ENCODE assay signal across 8 cellular contexts in the genomic region with DNA sequence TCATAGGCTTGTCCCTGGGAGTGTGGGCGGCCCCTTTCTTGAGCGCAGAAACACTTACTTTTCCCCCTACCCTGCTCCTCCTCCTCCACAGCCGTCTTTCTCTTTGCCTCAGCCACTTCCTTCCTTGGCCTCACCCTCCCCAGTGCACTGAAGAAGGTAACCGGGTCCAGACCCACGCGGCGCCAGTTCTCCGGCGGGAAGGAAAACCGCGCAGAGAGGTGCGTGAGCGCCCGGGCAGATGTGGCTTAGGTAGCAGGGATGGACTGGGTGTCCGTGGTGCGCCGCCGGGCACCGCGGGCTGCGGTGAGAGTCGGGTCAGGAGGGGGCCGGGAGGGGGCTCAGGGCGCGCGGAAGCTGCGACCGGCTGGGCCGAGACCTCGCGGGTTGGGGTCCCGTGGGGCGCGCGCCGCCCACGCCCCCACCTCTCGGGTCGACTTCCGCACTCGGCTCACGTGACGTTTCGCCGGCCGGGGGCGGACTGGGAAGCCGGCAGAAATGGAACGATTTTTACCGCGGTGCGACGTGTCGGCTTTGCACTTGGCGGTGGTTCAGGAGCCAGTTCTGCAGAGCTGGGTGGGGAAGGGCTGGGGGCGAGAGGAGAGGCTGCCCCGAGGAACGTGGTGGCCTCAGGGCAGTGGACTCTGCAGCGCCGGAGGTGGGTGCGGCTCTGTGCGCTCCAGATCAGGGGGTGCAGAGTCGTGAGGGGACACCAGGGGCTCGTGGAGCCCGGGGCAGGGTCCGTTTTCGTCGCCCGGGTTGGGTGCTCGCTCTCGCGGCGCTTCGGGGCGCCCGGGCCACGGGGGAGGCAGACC. TPM values are rescaled to one million over a fixed set of nuclear protein-coding genes. Genes with fewer than 3 reads are reported as not detected.
DNase-seq lines count a peak whose midpoint lies in the region; ATAC-seq and TF ChIP-seq lines count a peak whose summit lies in the region.

ABRACL (plus strand) TSS at position 88 of the 812 bp plus-strand sequence. CDS start 5,416 bp downstream, outside the sequence.

- CTCF ChIA-PET in AG04450 (lab: Charles Lee), result interaction anchor here (0.8 to 1.1 kb wide), 2 partner anchors 125 to 336 kb away, joined by 3 read pairs; no protein-coding TSS in a partner anchor

- WGBS in lower leg skin, 2 donors, result 0 to 1% methylated on average over 22 to 46 of the region's 77 CpGs

- TF ChIP-seq CTCF in AG04450 (IDR thresholded peaks at IDR 0.05; ENCODE audit: low read depth, low read length) (no peak), dorsolateral prefrontal cortex (IDR thresholded peaks at IDR 0.05 in 54 of 56, conservative IDR thresholded peaks at IDR 0.05 in 2 of 56; ENCODE audit: low read depth in 1 of 56, partially characterized antibody in 56 of 56) (peak in 1 of 56 donors; percentile 14), lower leg skin (IDR thresholded peaks at IDR 0.05) (no peak)

- H3K27ac ChIP-seq in AG04450 (ENCODE audit: low read depth, low read length) (peak within 1 kb of the TSS; percentile 77), dorsolateral prefrontal cortex (peak within 1 kb of the TSS in 51 of 59 donors; percentile 7 to 85 (median 67))

- peak; percentile 26 for DNase-seq in AG04450 (ENCODE audit: low read depth, low spot score)
- peak; percentile 59 for DNase-seq in NCI-H510A treated with DMSO at 0.1 percent for 48 hours (lab: John Stamatoyannopoulos, UW)
- DNase-seq in activated CD4-positive, alpha-beta T cell treated with anti-CD3 and anti-CD28 coated beads, Interleukin-2, amount 50 U/mL, for 24 hours (ENCODE audit: low read depth in 1 of 2, low spot score in 1 of 2), result peak; percentile 73 to 81
- peak in 9 of 10 donors; percentile 5 to 67 (median 57) for DNase-seq in dorsolateral prefrontal cortex
- peak; percentile 49 to 89 for DNase-seq in lower leg skin (ENCODE audit: low spot score in 2 of 2)
- DNase-seq in stimulated activated CD4-positive, alpha-beta T cell treated with anti-CD3 and anti-CD28 coated beads, Interleukin-4, amount 100 ng/mL, for 48 hours (ENCODE audit: low read depth in 2 of 2), result peak; percentile 78 to 84

- TF ChIP-seq POLR2A in lower leg skin (IDR thresholded peaks at IDR 0.05), result no peak

- H3K9me3 ChIP-seq in AG04450 (ENCODE audit: control insufficient read depth, insufficient read depth, low read length), result no peaks in the 10 kb centered on the region; the same call in 1 of the 2 replicates

- ATAC-seq in GM18873 (IDR thresholded peaks at IDR 0.05; ENCODE audit: low FRiP score, unreplicated experiment) (peak; percentile 58), HG03139 (IDR thresholded peaks at IDR 0.05; ENCODE audit: unreplicated experiment) (peak; percentile 63)

- POLR2A ChIA-PET in AG04450 (lab: Yijun Ruan, JAX), result interaction anchor here (0.6 to 1.0 kb wide), 3 partner anchors 42 to 116 kb away, joined by 3 read pairs; no protein-coding TSS in a partner anchor

- intact Hi-C loops in dorsolateral prefrontal cortex (cut with DNase I), result loop anchor here (5.0 kb wide), 2 partner anchors 42 to 108 kb away; partner anchors contain the start of genes HECA (in 1 of the 2) and REPS1 (in 1 of the 2)
- intact Hi-C loops in lower leg skin (cut with DNase I; ENCODE audit: low total_unique reads), result no loop called here

- peak within 1 kb of the TSS; percentile 93 for H3K4me3 ChIP-seq in AG04450 (ENCODE audit: low read depth, low read length)
- peak within 1 kb of the TSS; percentile 68 to 96 (median 83) for H3K4me3 ChIP-seq in dorsolateral prefrontal cortex
- H3K4me3 ChIP-seq in lower leg skin (ENCODE audit: low read depth, poor library complexity, severe bottlenecking), result peak within 1 kb of the TSS; percentile 94

- H3K27me3 ChIP-seq in AG04450 (ENCODE audit: control insufficient read depth, insufficient read depth, low read length) (no peaks in the 10 kb centered on the region), dorsolateral prefrontal cortex (no peaks in the 10 kb centered on the region)

RNA-seq across cellular contexts. Expression of gene ABRACL, which starts in this region (rescaled TPM):
- 40.4 and 56.4 TPM in 2 replicates for polyA plus RNA-seq in AG04450 (2011; rRNA removed)
- 11.3 and 11.6 TPM in 2 replicates for polyA minus RNA-seq in AG04450 (2011; rRNA and poly(A)+ RNA removed)
- total RNA-seq in dorsolateral prefrontal cortex (10 to 100 TPM in 101 of 120 experiments, 1 to 10 TPM in 19; 2.9 to 23.0 (median 14.4) TPM), lower leg skin (10 to 100 TPM in 3 of 4 donors, 1 to 10 TPM in 1; 8.8 to 23.0 (median 12.2) TPM)

Comparison
In these comparisons a context has a peak if more than half of its experiments do, and no peak if none do; other contexts are left out.
1. Peak in every context shown above with its lines: DNase-seq, ATAC-seq, H3K4me3 ChIP-seq and H3K27ac ChIP-seq.
2. DNase-seq: peak in every context shown above with its lines; median percentile 81 in stimulated activated CD4-positive, alpha-beta T cell treated with anti-CD3 and anti-CD28 coated beads, Interleukin-4, amount 100 ng/mL, for 48 hours; 77 in activated CD4-positive, alpha-beta T cell treated with anti-CD3 and anti-CD28 coated beads, Interleukin-2, amount 50 U/mL, for 24 hours; 69 in lower leg skin; 59 in NCI-H510A treated with DMSO at 0.1 percent for 48 hours; 57 in dorsolateral prefrontal cortex; 26 in AG04450.